1 cellular context compared by ENCODE assay signal in genomic region chr14:55249423-55249822, GRCh38.
TF ChIP-seq lines count a peak whose summit lies in the region.

No MANE protein-coding gene starts in this region.

TF ChIP-seq in HepG2, 621 proteins besides CTCF, POLR2A, EP300 and RAD21:
- no peak for TF ChIP-seq SRF (IDR thresholded peaks at IDR 0.05; ENCODE audit: low read depth, low read length)
- no peak for TF ChIP-seq POLR2AphosphoS2 (IDR thresholded peaks at IDR 0.05; ENCODE audit: low read depth, low read length)
